1 cellular context compared by ENCODE assay signal in the genomic region with DNA sequence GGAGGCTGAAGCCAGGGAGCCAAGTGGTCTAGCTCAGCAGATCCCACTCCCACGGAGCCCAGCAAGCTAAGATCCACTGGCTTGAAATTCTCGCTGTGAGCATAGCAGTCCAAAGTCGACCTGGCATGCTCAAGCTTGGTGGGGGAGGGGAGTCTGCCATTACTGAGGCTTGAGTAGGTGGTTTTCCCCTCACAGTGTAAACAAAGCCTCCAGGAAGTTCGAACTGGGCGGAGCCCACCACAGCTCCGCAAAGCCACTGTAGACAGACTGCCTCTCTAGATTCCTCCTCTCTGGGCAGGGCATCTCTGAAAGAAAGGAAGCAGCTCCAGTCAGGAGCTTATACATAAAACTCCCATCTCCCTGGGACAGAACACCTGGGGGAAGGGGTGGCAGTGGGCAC.
TF ChIP-seq lines count a peak whose summit lies in the region.

No MANE protein-coding gene starts in this region.

TF ChIP-seq in H1, 55 proteins besides CTCF, POLR2A, EP300 and RAD21:
- TF ChIP-seq ASH2L (IDR thresholded peaks at IDR 0.05; ENCODE audit: low read length), result peak; percentile 40
